Comparison of ENCODE assay signal across 8 cellular contexts in the genomic region with DNA sequence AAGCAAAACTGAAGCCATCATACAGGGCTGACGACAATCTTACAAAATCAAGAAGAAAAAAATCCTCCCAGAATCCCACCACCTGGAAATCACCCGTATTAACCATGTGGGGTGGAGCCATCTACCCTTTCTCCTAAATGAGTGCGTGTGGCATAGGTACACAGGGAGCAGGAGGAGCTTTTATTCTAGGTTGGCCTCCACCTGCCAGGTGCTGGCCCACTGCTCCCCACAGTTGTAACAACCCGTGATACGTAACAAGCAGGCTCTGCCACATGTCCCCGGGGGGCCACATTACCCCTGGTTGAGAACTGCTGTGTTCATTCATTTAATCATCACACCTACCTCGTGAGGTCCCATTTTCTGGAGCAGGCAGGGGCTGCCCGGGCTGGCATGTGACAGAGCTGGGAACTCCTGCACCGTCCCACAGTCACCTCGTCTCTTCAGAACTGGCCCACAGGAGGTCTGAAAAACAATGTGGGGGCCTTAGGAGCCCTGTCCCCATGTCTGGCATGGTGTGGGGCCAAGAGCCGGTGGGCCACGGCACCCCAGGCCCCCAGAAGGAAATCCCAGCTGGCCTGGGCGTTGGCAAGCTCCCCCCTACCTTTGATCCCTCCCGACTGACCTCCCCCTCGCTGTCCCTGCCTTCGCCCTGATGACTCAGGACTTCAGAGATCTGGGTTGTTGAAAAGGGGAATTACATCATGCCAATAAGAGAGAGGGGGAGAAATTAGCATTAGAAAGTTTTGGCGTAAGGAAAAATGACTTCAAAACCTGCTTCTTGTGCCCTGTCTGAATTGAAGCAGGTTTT. TPM values are rescaled to one million over a fixed set of nuclear protein-coding genes. Genes with fewer than 3 reads are reported as not detected.
DNase-seq lines count a peak whose midpoint lies in the region; ATAC-seq and TF ChIP-seq lines count a peak whose summit lies in the region.

No MANE protein-coding gene starts in this region.

- H3K4me3 ChIP-seq in HUES64 (ENCODE audit: low read length) (no peak overlapping the region), brain microvascular endothelial cell (ENCODE audit: low read depth, low read length) (no peak overlapping the region), liver (ENCODE audit: low read depth in 1 of 3, low read length in 3 of 3) (peak overlapping the region in 1 of 3 donors; percentile 13)

- no peak for ATAC-seq in HG02798 (IDR thresholded peaks at IDR 0.05; ENCODE audit: poor library complexity, unreplicated experiment)

- in situ Hi-C loops in brain microvascular endothelial cell (cut with HindIII; ENCODE audit: low pct_ligation_motif_present, low sequenced_read_pairs): no loop called here

- H3K9ac ChIP-seq in HUES64 (ENCODE audit: low read depth, low read length): no peak overlapping the region
- H3K9ac ChIP-seq in liver (ENCODE audit: low read depth in 1 of 2, low read length in 2 of 2): peak overlapping the region; percentile 46 to 78

- H3K27ac ChIP-seq in HUES64 (ENCODE audit: low read depth, low read length) (peak overlapping the region; percentile 52; the same call in 1 of the 2 replicates), brain microvascular endothelial cell (no peak overlapping the region), liver (ENCODE audit: low read depth in 1 of 2, low read length in 2 of 2) (peak overlapping the region; percentile 90 to 91)

- H3K9me3 ChIP-seq in HUES64 (ENCODE audit: insufficient read depth, low read depth, low read length) (no peaks in the 10 kb centered on the region), liver (ENCODE audit: control insufficient read depth in 4 of 4, low read length in 3 of 4) (no peaks in the 10 kb centered on the region)

- H3K4me1 ChIP-seq in HUES64 (ENCODE audit: insufficient read depth, low read length): peaks cover 14% of the 10 kb centered on the region
- H3K4me1 ChIP-seq in liver (ENCODE audit: control insufficient read depth in 4 of 4, insufficient read depth in 4 of 4, low read length in 3 of 4): peaks cover 28 to 73% (median 65%) of the 10 kb centered on the region in 4 donors

- WGBS in HUES64: 59% methylated on average over 17 of the region's 17 CpGs
- WGBS in liver: 26% methylated on average over 17 of the region's 17 CpGs

- DNase-seq in AG09319 (ENCODE audit: extremely low read depth, low read depth) (peak; percentile 16), brain microvascular endothelial cell (peak; percentile 42), NCI-H187 (lab: John Stamatoyannopoulos, UW) (no peak)
- no peak for DNase-seq in stimulated activated naive CD4-positive, alpha-beta T cell (lab: John Stamatoyannopoulos, UW)
- DNase-seq in activated CD8-positive, alpha-beta memory T cell treated with anti-CD3 and anti-CD28 coated beads, Interleukin-2, amount 50 U/mL, for 48 hours: no peak

- H3K27me3 ChIP-seq in HUES64 (ENCODE audit: insufficient read depth, low read length) (no peaks in the 10 kb centered on the region), brain microvascular endothelial cell (replicated peaks) (no peaks in the 10 kb centered on the region), liver (ENCODE audit: control insufficient read depth in 4 of 4, insufficient read depth in 4 of 4, low read length in 3 of 4) (no peaks in the 10 kb centered on the region)

- H3K36me3 ChIP-seq in HUES64 (ENCODE audit: insufficient read depth, low read length) (peaks cover 6% of the 10 kb centered on the region), brain microvascular endothelial cell (replicated peaks) (no peaks in the 10 kb centered on the region), liver (ENCODE audit: control insufficient read depth in 4 of 4, insufficient read depth in 3 of 4, low read depth in 1 of 4, low read length in 3 of 4) (no peaks in the 10 kb centered on the region)

- TF ChIP-seq RAD21 in liver (IDR thresholded peaks at IDR 0.05): peak; percentile 31 to 45

- TF ChIP-seq CTCF in AG09319 (IDR thresholded peaks at IDR 0.05; ENCODE audit: low read depth, low read length) (no peak), brain microvascular endothelial cell (IDR thresholded peaks at IDR 0.05; ENCODE audit: low read depth, low read length, missing control alignments) (no peak), liver (IDR thresholded peaks at IDR 0.05; ENCODE audit: low read depth, low read length, missing input control) (no peak)

TF ChIP-seq in liver, 16 proteins besides CTCF, POLR2A, EP300 and RAD21:
- TF ChIP-seq, protein P1, sequence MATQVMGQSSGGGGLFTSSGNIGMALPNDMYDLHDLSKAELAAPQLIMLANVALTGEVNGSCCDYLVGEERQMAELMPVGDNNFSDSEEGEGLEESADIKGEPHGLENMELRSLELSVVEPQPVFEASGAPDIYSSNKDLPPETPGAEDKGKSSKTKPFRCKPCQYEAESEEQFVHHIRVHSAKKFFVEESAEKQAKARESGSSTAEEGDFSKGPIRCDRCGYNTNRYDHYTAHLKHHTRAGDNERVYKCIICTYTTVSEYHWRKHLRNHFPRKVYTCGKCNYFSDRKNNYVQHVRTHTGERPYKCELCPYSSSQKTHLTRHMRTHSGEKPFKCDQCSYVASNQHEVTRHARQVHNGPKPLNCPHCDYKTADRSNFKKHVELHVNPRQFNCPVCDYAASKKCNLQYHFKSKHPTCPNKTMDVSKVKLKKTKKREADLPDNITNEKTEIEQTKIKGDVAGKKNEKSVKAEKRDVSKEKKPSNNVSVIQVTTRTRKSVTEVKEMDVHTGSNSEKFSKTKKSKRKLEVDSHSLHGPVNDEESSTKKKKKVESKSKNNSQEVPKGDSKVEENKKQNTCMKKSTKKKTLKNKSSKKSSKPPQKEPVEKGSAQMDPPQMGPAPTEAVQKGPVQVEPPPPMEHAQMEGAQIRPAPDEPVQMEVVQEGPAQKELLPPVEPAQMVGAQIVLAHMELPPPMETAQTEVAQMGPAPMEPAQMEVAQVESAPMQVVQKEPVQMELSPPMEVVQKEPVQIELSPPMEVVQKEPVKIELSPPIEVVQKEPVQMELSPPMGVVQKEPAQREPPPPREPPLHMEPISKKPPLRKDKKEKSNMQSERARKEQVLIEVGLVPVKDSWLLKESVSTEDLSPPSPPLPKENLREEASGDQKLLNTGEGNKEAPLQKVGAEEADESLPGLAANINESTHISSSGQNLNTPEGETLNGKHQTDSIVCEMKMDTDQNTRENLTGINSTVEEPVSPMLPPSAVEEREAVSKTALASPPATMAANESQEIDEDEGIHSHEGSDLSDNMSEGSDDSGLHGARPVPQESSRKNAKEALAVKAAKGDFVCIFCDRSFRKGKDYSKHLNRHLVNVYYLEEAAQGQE (IDR thresholded peaks at IDR 0.05): peak; percentile 27
- TF ChIP-seq, protein P2, sequence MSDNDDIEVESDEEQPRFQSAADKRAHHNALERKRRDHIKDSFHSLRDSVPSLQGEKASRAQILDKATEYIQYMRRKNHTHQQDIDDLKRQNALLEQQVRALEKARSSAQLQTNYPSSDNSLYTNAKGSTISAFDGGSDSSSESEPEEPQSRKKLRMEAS (IDR thresholded peaks at IDR 0.05): peak; percentile 52
- peak; percentile 43 for TF ChIP-seq SP1 (IDR thresholded peaks at IDR 0.05)
- TF ChIP-seq, protein P3, sequence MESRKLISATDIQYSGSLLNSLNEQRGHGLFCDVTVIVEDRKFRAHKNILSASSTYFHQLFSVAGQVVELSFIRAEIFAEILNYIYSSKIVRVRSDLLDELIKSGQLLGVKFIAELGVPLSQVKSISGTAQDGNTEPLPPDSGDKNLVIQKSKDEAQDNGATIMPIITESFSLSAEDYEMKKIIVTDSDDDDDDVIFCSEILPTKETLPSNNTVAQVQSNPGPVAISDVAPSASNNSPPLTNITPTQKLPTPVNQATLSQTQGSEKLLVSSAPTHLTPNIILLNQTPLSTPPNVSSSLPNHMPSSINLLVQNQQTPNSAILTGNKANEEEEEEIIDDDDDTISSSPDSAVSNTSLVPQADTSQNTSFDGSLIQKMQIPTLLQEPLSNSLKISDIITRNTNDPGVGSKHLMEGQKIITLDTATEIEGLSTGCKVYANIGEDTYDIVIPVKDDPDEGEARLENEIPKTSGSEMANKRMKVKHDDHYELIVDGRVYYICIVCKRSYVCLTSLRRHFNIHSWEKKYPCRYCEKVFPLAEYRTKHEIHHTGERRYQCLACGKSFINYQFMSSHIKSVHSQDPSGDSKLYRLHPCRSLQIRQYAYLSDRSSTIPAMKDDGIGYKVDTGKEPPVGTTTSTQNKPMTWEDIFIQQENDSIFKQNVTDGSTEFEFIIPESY (IDR thresholded peaks at IDR 0.05): no peak
- TF ChIP-seq JUND (IDR thresholded peaks at IDR 0.05): peak; percentile 84 to 89
- TF ChIP-seq TAF1 (conservative IDR thresholded peaks at IDR 0.05): no peak
- TF ChIP-seq RXRA (IDR thresholded peaks at IDR 0.05): peak; percentile 67 to 81
- no peak for TF ChIP-seq HNF4G (IDR thresholded peaks at IDR 0.05)
- TF ChIP-seq FOXA2 (IDR thresholded peaks at IDR 0.05): no peak
- TF ChIP-seq, protein P4, sequence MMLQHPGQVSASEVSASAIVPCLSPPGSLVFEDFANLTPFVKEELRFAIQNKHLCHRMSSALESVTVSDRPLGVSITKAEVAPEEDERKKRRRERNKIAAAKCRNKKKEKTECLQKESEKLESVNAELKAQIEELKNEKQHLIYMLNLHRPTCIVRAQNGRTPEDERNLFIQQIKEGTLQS (IDR thresholded peaks at IDR 0.05): peak; percentile 94
- TF ChIP-seq YY1 (IDR thresholded peaks at IDR 0.05): peak; percentile 23
- TF ChIP-seq HNF4A (conservative IDR thresholded peaks at IDR 0.05): peak; percentile 70 to 87
- TF ChIP-seq EGR1 (IDR thresholded peaks at IDR 0.05; ENCODE audit: low read depth in 2 of 2): peak in 1 of 2 donors; percentile 37
TF ChIP-seq in liver: peak in this region for 9.

RNA-seq across cellular contexts. Expression of a gene that starts 12.9 kb away (rescaled TPM):
- polyA plus RNA-seq in HUES64 (2013, experiment 1 of 2): 23.9 TPM
- 30.1 TPM for polyA plus RNA-seq in HUES64 (2013, experiment 2 of 2)
- 10 to 100 TPM; 14.1 to 15.6 TPM for total RNA-seq in liver
- 1 to 10 TPM; 1.7 to 6.1 TPM for polyA plus RNA-seq in liver

Comparison
In these comparisons a context has a peak if more than half of its experiments do, and no peak if none do; other contexts are left out.
1. DNase-seq: peak in AG09319 (single experiment) and brain microvascular endothelial cell (single experiment); none in NCI-H187 (0 of 2), stimulated activated naive CD4-positive, alpha-beta T cell (0 of 6) and activated CD8-positive, alpha-beta memory T cell treated with anti-CD3 and anti-CD28 coated beads, Interleukin-2, amount 50 U/mL, for 48 hours (single experiment).